ENCODE assay signal across 23 cellular contexts in the genomic region with DNA sequence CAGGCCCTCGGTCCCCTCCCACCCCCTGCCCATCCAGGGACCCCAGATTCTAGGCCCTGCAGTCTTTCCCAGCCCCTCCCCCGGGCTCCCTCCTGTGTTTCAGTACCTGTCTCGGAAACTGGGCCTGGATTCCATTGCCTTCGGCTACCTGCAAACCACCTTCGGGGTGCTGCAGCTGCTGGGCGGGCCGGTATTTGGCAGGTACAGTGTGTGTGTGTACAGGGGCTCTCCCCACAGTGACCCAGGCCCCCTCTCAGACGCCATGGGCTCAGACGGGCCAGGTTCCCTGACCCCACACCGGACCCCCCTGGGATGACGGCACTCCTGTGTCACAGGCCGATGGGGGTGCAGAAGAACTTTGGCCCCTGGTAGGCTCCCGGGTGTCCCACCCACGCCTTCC. TPM values are rescaled to one million over a fixed set of nuclear protein-coding genes. Genes with fewer than 3 reads are reported as not detected.
DNase-seq lines count a peak whose midpoint lies in the region; ATAC-seq, FAIRE-seq and TF ChIP-seq lines count a peak whose summit lies in the region.
"Had no signal": no experiment of that assay in that cellular context is flagged by ENCODE, and none has a peak within 500 bp of the region (broad histone marks: within the 10 kb centered on the region; RNA-seq: fewer than 3 reads in every experiment).

No MANE protein-coding gene starts in this region.

- FAIRE-seq in HepG2 (lab: Jason Lieb, UNC), result no peak
- FAIRE-seq: A549, D721Med, G401.6, GM12891, GM18507 had no signal

- H3K79me1 ChIP-seq in neuronal stem cell (ENCODE audit: low read depth, low read length), result no peaks in the 10 kb centered on the region

- peaks cover 7% of the 10 kb centered on the region for H3K4me1 Mint-ChIP-seq in WTC11

- H3K27me3 ChIP-seq in HepG2 (ENCODE audit: control insufficient read depth in 1 of 2, insufficient read depth in 2 of 2, low read length in 2 of 2) (no peaks in the 10 kb centered on the region), right lobe of liver (no peaks in the 10 kb centered on the region), H7 (ENCODE audit: control insufficient read depth, insufficient read depth, low read length) (no peaks in the 10 kb centered on the region), neuronal stem cell (ENCODE audit: control insufficient read depth in 3 of 3, insufficient read depth in 3 of 3, low read depth in 1 of 3, low read length in 3 of 3) (no peaks in the 10 kb centered on the region)

- peak overlapping the region; percentile 17 for H3K18ac ChIP-seq in neuronal stem cell (ENCODE audit: low read length)

- H3K14ac ChIP-seq in neuronal stem cell (ENCODE audit: low read length), result no peak overlapping the region

- intact Hi-C loops in HepG2 (cut with micrococcal nuclease; ENCODE audit: unreplicated experiment), result no loop called here
- intact Hi-C loops in right lobe of liver (cut with DNase I), result no loop called here

- 0 out of 2 replicates have a peak, but pooled peaks cover 3% of the 10 kb centered on the region for H4K20me1 ChIP-seq in HepG2 (ENCODE audit: insufficient read depth, low read length)

- H3K27ac Mint-ChIP-seq in WTC11, result no peak overlapping the region
- H3K27ac Mint-ChIP-seq: B cell; CD4-positive, alpha-beta T cell; CD8-positive, alpha-beta T cell had no signal

- H2AFZ ChIP-seq in HepG2 (ENCODE audit: low read length) (no peak overlapping the region), neuronal stem cell (ENCODE audit: low read length) (no peak overlapping the region)

- H2BK5ac ChIP-seq in neuronal stem cell (ENCODE audit: low read length), result no peak overlapping the region

- H3K9me3 ChIP-seq in HepG2 (ENCODE audit: low read length) (no peaks in the 10 kb centered on the region), right lobe of liver (no peaks in the 10 kb centered on the region), neuronal stem cell (replicated peaks in 1 of 2; ENCODE audit: control insufficient read depth in 2 of 2, insufficient read depth in 1 of 2, low read depth in 1 of 2, low read length in 2 of 2) (peaks cover 0 to 2% of the 10 kb centered on the region in 2 donors)
- H3K9me3 ChIP-seq: A549 had no signal

- CTCF ChIA-PET in HepG2 (lab: Yijun Ruan, JAX; ENCODE audit: low intra/inter-chr PET ratio, low total read pairs), result no interaction called here
- CTCF ChIA-PET in WTC11 (lab: Charles Lee), result interaction anchor here (4.4 kb wide), 1 partner anchor 16 kb away, joined by 16 read pairs; no protein-coding TSS in a partner anchor

- H4K91ac ChIP-seq in neuronal stem cell (ENCODE audit: low read depth, low read length, poor library complexity), result peak overlapping the region; percentile 43

- H3K4ac ChIP-seq in neuronal stem cell (ENCODE audit: low read length), result peak overlapping the region; percentile 66

- H3K36me3 Mint-ChIP-seq in WTC11, result peaks cover 26% of the 10 kb centered on the region

- TF ChIP-seq CTCF in HepG2 (CRISPR knock-in tag; IDR thresholded peaks at IDR 0.05) (no peak), right lobe of liver (IDR thresholded peaks at IDR 0.05) (no peak), WTC11 (IDR thresholded peaks at IDR 0.05) (no peak)

- H3K9ac ChIP-seq in HepG2 (ENCODE audit: insufficient read depth, low read depth, low read length), result no peak overlapping the region
- H3K9ac ChIP-seq in neuronal stem cell (ENCODE audit: low read depth, low read length, poor library complexity), result peak overlapping the region; percentile 12

- BruUV-seq in HepG2 (replicated peaks; lab: Mats Ljungman, UMichigan), result no TSS peak

- TF ChIP-seq RAD21 in HepG2 (CRISPR knock-in tag; IDR thresholded peaks at IDR 0.05), result no peak

- POLR2A ChIA-PET in HepG2 (lab: Yijun Ruan, JAX), result no interaction called here
- POLR2A ChIA-PET in WTC11 (lab: Charles Lee), result no interaction called here

- H2BK12ac ChIP-seq in neuronal stem cell (ENCODE audit: low read length), result peak overlapping the region; percentile 73

- TF ChIP-seq EP300 in HepG2 (IDR thresholded peaks at IDR 0.05; ENCODE audit: low read depth in 2 of 2, low read length in 2 of 2), result no peak
- TF ChIP-seq EP300 in HepG2 (CRISPR knock-in tag; IDR thresholded peaks at IDR 0.05; ENCODE audit: borderline replicate concordance), result no peak

- H2BK120ac ChIP-seq in neuronal stem cell (ENCODE audit: low read depth, low read length), result no peak overlapping the region

- ATAC-seq in HepG2, result no peak
- no peak for ATAC-seq in right lobe of liver
- ATAC-seq in WTC11, result no peak
- ATAC-seq in GM19351 (IDR thresholded peaks at IDR 0.05; ENCODE audit: unreplicated experiment), result no peak
- ATAC-seq: A549; CD8-positive, alpha-beta T cell had no signal

- H3K4me3 ChIP-seq in HepG2 (replicated peaks in 1 of 3; ENCODE audit: insufficient read depth in 1 of 3, low read depth in 2 of 3, low read length in 3 of 3) (no peak overlapping the region), right lobe of liver (no peak overlapping the region), H7 (ENCODE audit: insufficient read depth, low read depth, low read length) (no peak overlapping the region), neuronal stem cell (ENCODE audit: low read length in 2 of 2) (no peak overlapping the region)
- H3K4me3 ChIP-seq: A549 had no signal

- H3K27ac ChIP-seq in HepG2 (ENCODE audit: extremely low read length, insufficient read depth, low read length), result no peak overlapping the region
- H3K27ac ChIP-seq in right lobe of liver, result no peak overlapping the region
- no peak overlapping the region for H3K27ac ChIP-seq in neuronal stem cell (replicated peaks; ENCODE audit: low read length)
- H3K27ac ChIP-seq: 22Rv1, A549, C4-2B had no signal

- no peak overlapping the region for H2BK15ac ChIP-seq in neuronal stem cell (ENCODE audit: low read length)

- H3K4me1 ChIP-seq in HepG2 (ENCODE audit: insufficient read depth, low read length) (peaks cover 34% of the 10 kb centered on the region), right lobe of liver (peaks cover 0 to 11% (median 5%) of the 10 kb centered on the region in 4 donors), neuronal stem cell (ENCODE audit: control insufficient read depth in 2 of 2, insufficient read depth in 1 of 2, low read depth in 1 of 2, low read length in 2 of 2) (peaks cover 5 to 15% of the 10 kb centered on the region in 2 donors)

- WGBS in HepG2 (ENCODE audit: low lambda C conversion rate), result 93% methylated on average over 4 of the region's 14 CpGs
- WGBS in right lobe of liver (ENCODE audit: insufficient coverage, low coverage, low lambda C conversion rate, missing lambda C conversion rate), result 90% methylated on average over 3 of the region's 14 CpGs
- WGBS in neuronal stem cell (ENCODE audit: extremely low coverage in 2 of 2, insufficient read length in 2 of 2, insufficient replicate concordance in 1 of 2), 2 donors, result no CpG with 5 or more reads among the region's 14 CpGs

- no peak overlapping the region for H4K8ac ChIP-seq in neuronal stem cell (ENCODE audit: low read depth, low read length)

- in situ Hi-C loops in HepG2 (cut with HindIII; ENCODE audit: extremely low pct_ligation_motif_present, low pct_unique_long_range_greater_than_20kb), result no loop called here

- no peak for DNase-seq in HepG2 (ENCODE audit: low spot score)
- DNase-seq in right lobe of liver, result no peak
- DNase-seq in H7, result peak; percentile 61
- DNase-seq in WTC11 (ENCODE audit: low spot score), result no peak
- DNase-seq in neuronal stem cell (ENCODE audit: low spot score), result no peak
- no peak for DNase-seq in NCI-H128 (lab: John Stamatoyannopoulos, UW; ENCODE audit: unreplicated experiment)
- no peak for DNase-seq in H4 (ENCODE audit: low spot score)
- DNase-seq: AML-193; Caco-2; Calu3; CD4-positive, alpha-beta T cell; CD8-positive, alpha-beta T cell; DMS79 treated with DMSO at 0.1 percent for 48 hours; GF-D8 had no signal

- peaks cover 10% of the 10 kb centered on the region for H3K79me2 ChIP-seq in HepG2 (ENCODE audit: insufficient read depth, low read length)

- peaks cover 22% of the 10 kb centered on the region for H3K9me3 Mint-ChIP-seq in WTC11
- H3K9me3 Mint-ChIP-seq: CD4-positive, alpha-beta T cell; CD8-positive, alpha-beta T cell had no signal

- TF ChIP-seq POLR2A in HepG2 (IDR thresholded peaks at IDR 0.05; ENCODE audit: insufficient read depth in 1 of 2, low read depth in 2 of 2, low read length in 2 of 2) (no peak), right lobe of liver (IDR thresholded peaks at IDR 0.05) (no peak)

- H3K23ac ChIP-seq in neuronal stem cell (ENCODE audit: low read depth, low read length, poor library complexity), result no peak overlapping the region

- H3K4me3 Mint-ChIP-seq in WTC11, result no peak overlapping the region
- H3K4me3 Mint-ChIP-seq: B cell; CD4-positive, alpha-beta T cell; CD8-positive, alpha-beta T cell had no signal

- peaks cover 46% of the 10 kb centered on the region for H3K27me3 Mint-ChIP-seq in WTC11 (ENCODE audit: low read depth)
- H3K27me3 Mint-ChIP-seq: CD4-positive, alpha-beta T cell had no signal

- H3K36me3 ChIP-seq in HepG2 (replicated peaks in 1 of 2; ENCODE audit: control insufficient read depth in 1 of 2, insufficient read depth in 2 of 2, low read length in 2 of 2) (peaks cover 0 to 3% of the 10 kb centered on the region in 2 experiments; a peak in 1 of 5 replicates), right lobe of liver (no peaks in the 10 kb centered on the region), H7 (replicated peaks; ENCODE audit: control insufficient read depth, insufficient read depth, low read length) (no peaks in the 10 kb centered on the region), neuronal stem cell (replicated peaks in 1 of 2; ENCODE audit: control insufficient read depth in 2 of 2, insufficient read depth in 2 of 2, low read length in 2 of 2) (no peaks in the 10 kb centered on the region)

- H3K4me2 ChIP-seq in HepG2 (ENCODE audit: low read depth, low read length) (no peak overlapping the region), neuronal stem cell (ENCODE audit: insufficient read depth, low read length, poor library complexity, severe bottlenecking) (no peak overlapping the region)
- H3K4me2 ChIP-seq: A549 had no signal

- H2AK5ac ChIP-seq in neuronal stem cell (ENCODE audit: low read depth, low read length), result no peak overlapping the region

RNA-seq across cellular contexts. Expression of gene PHLDA2, which starts 21.1 kb away (rescaled TPM):
- 0.36 and 0.55 TPM in 2 replicates for total RNA-seq in HepG2 (2016; rRNA removed; fragmentation: Illumina TruSeq; extraction: Trizol)
- total RNA-seq in HepG2 (2016; cell fraction: cytosol; rRNA removed; fragmentation: Illumina TruSeq; extraction: Trizol; ENCODE audit: low read depth), result 0.40 TPM in 1 of 2 replicates, not detected in the other
- total RNA-seq in HepG2 (2016; cell fraction: insoluble cytoplasmic fraction; rRNA removed; fragmentation: Illumina TruSeq; extraction: Trizol), result 0.27 and 0.56 TPM in 2 replicates
- 0.31 and 0.65 TPM in 2 replicates for total RNA-seq in HepG2 (2016; cell fraction: membrane; rRNA removed; fragmentation: Illumina TruSeq; extraction: Trizol)
- total RNA-seq in HepG2 (2016; cell fraction: nucleus; rRNA removed; fragmentation: Illumina TruSeq; extraction: Trizol), result not detected in 2 replicates
- polyA plus RNA-seq in HepG2 (2011; rRNA removed), result 0.78 and 1.5 TPM in 2 replicates
- 2.2 and 3.8 TPM in 2 replicates for polyA plus RNA-seq in HepG2 (2011; cell fraction: cytosol; rRNA removed)
- 3.7 and 3.9 TPM in 2 replicates for polyA plus RNA-seq in HepG2 (2011; cell fraction: nucleus; rRNA removed)
- polyA plus RNA-seq in HepG2 (2012), result 1.5 and 2.9 TPM in 2 replicates
- polyA plus RNA-seq in HepG2 (2016; cell fraction: cytosol; fragmentation: Illumina TruSeq; extraction: Trizol; ENCODE audit: low read depth), result 1.1 and 1.5 TPM in 2 replicates
- 2.2 and 2.4 TPM in 2 replicates for polyA plus RNA-seq in HepG2 (2016; cell fraction: insoluble cytoplasmic fraction; fragmentation: Illumina TruSeq; extraction: Trizol; ENCODE audit: low read depth)
- polyA plus RNA-seq in HepG2 (2016; cell fraction: membrane; fragmentation: Illumina TruSeq; extraction: Trizol; ENCODE audit: low read depth), result 1.2 and 1.5 TPM in 2 replicates
- 2.0 and 2.5 TPM in 2 replicates for polyA plus RNA-seq in HepG2 (2016; cell fraction: nucleus; fragmentation: Illumina TruSeq; extraction: Trizol; ENCODE audit: insufficient read depth, low read depth)
- polyA minus RNA-seq in HepG2 (2011; rRNA and poly(A)+ RNA removed; ENCODE audit: low replicate concordance), result 1.2 and 12.9 TPM in 2 replicates
- 0.88 and 1.4 TPM in 2 replicates for polyA minus RNA-seq in HepG2 (2011; cell fraction: cytosol; rRNA and poly(A)+ RNA removed)
- 0.64 and 0.87 TPM in 2 replicates for polyA minus RNA-seq in HepG2 (2011; cell fraction: nucleus; rRNA and poly(A)+ RNA removed)
- 10 to 100 TPM in 2 of 6 experiments, 1 to 10 TPM in 1, under 1 TPM in 2, not detected in 1; 0.51 to 12.7 (median 5.9) TPM for total RNA-seq in right lobe of liver
- 5.1 and 13.1 TPM in 2 replicates for total RNA-seq in H7 (2014; rRNA removed; shearing (Covaris generic))
- total RNA-seq in WTC11 (2021), result 9.4 to 11.0 TPM (median 9.6 TPM) in 3 replicates
- polyA plus RNA-seq in neuronal stem cell (2013, experiment 1 of 2), result 6.3 TPM
- 6.8 TPM for polyA plus RNA-seq in neuronal stem cell (2013, experiment 2 of 2)
- 11.7 and 15.2 TPM in 2 replicates for total RNA-seq in H4 (2014; rRNA removed; shearing (Covaris generic))
- total RNA-seq: B cell had no signal

RNA-seq across cellular contexts. Expression of gene CDKN1C, which starts 22.6 kb away (rescaled TPM):
- total RNA-seq in HepG2 (2016; rRNA removed; fragmentation: Illumina TruSeq; extraction: Trizol), result not detected in 2 replicates
- not detected in 2 replicates for total RNA-seq in HepG2 (2016; cell fraction: cytosol; rRNA removed; fragmentation: Illumina TruSeq; extraction: Trizol; ENCODE audit: low read depth)
- total RNA-seq in HepG2 (2016; cell fraction: insoluble cytoplasmic fraction; rRNA removed; fragmentation: Illumina TruSeq; extraction: Trizol), result not detected in 2 replicates
- not detected in 2 replicates for total RNA-seq in HepG2 (2016; cell fraction: membrane; rRNA removed; fragmentation: Illumina TruSeq; extraction: Trizol)
- not detected in 2 replicates for total RNA-seq in HepG2 (2016; cell fraction: nucleus; rRNA removed; fragmentation: Illumina TruSeq; extraction: Trizol)
- not detected in 2 replicates for polyA plus RNA-seq in HepG2 (2011; rRNA removed)
- polyA plus RNA-seq in HepG2 (2011; cell fraction: cytosol; rRNA removed), result not detected in 2 replicates
- polyA plus RNA-seq in HepG2 (2011; cell fraction: nucleus; rRNA removed), result 0.10 and 0.23 TPM in 2 replicates
- polyA plus RNA-seq in HepG2 (2012), result not detected in 2 replicates
- polyA plus RNA-seq in HepG2 (2016; cell fraction: cytosol; fragmentation: Illumina TruSeq; extraction: Trizol; ENCODE audit: low read depth), result not detected in 2 replicates
- polyA plus RNA-seq in HepG2 (2016; cell fraction: insoluble cytoplasmic fraction; fragmentation: Illumina TruSeq; extraction: Trizol; ENCODE audit: low read depth), result not detected in 2 replicates
- not detected in 2 replicates for polyA plus RNA-seq in HepG2 (2016; cell fraction: membrane; fragmentation: Illumina TruSeq; extraction: Trizol; ENCODE audit: low read depth)
- polyA plus RNA-seq in HepG2 (2016; cell fraction: nucleus; fragmentation: Illumina TruSeq; extraction: Trizol; ENCODE audit: insufficient read depth, low read depth), result not detected in 2 replicates
- polyA minus RNA-seq in HepG2 (2011; rRNA and poly(A)+ RNA removed; ENCODE audit: low replicate concordance), result 17.4 TPM in 1 of 2 replicates, not detected in the other
- polyA minus RNA-seq in HepG2 (2011; cell fraction: cytosol; rRNA and poly(A)+ RNA removed), result 0.30 and 0.70 TPM in 2 replicates
- 0.52 TPM in 1 of 2 replicates, not detected in the other for polyA minus RNA-seq in HepG2 (2011; cell fraction: nucleus; rRNA and poly(A)+ RNA removed)
- 1 to 10 TPM; 2.2 to 8.0 (median 3.6) TPM for total RNA-seq in right lobe of liver
- 58.4 and 60.9 TPM in 2 replicates for total RNA-seq in H7 (2014; rRNA removed; shearing (Covaris generic))
- total RNA-seq in WTC11 (2021), result 25.0 to 35.0 TPM (median 32.4 TPM) in 3 replicates
- polyA plus RNA-seq in neuronal stem cell (2013, experiment 1 of 2), result 45.4 TPM
- 48.3 TPM for polyA plus RNA-seq in neuronal stem cell (2013, experiment 2 of 2)
- 4.2 and 5.1 TPM in 2 replicates for total RNA-seq in H4 (2014; rRNA removed; shearing (Covaris generic))

Comparison
In these comparisons a context has a peak if more than half of its experiments do, and no peak if none do; other contexts are left out.
1. Of the 50 proteins assayed by ChIP-seq in both HepG2 and WTC11: peak only in HepG2: none; only in WTC11: ZNF121; in both: none; in neither: 49.